In the genomic region with DNA sequence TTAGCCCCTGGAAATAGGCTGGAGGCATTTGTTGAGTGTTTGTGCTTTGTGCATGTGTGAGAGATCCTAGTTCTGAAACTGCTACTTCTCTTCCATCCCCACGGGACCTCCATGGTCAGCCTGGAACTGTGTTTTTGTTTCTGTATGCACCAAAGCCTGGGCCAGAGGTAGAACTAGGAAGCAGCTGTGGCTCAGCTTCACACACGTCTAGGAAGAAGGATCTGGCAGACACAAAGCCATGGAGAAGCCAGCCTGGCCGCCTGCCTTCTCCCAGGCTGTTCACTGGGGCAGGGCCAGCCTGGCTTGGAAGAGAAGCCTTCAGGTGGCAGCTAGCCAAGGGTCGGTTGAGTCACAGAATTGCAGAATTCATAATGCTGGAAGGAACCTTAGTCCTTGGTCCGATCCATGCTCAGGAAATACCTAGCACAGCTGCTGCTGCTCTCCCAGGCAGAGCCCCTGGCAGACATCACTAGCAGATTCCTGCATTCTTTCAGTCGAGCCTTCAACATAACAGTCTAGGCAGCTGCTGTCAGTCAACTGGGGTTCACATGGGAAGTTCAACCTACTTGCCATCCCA, we compare ENCODE assay signal across 9 cellular contexts. TPM values are rescaled to one million over a fixed set of nuclear protein-coding genes. Genes with fewer than 3 reads are reported as not detected.
DNase-seq lines count a peak whose midpoint lies in the region; ATAC-seq and TF ChIP-seq lines count a peak whose summit lies in the region.
"Had no signal": no experiment of that assay in that cellular context is flagged by ENCODE, and none has a peak within 500 bp of the region (broad histone marks: within the 10 kb centered on the region; RNA-seq: fewer than 3 reads in every experiment).

No MANE protein-coding gene starts in this region.

- intact Hi-C loops in adrenal gland (cut with DNase I): no loop called here

- H3K27me3 ChIP-seq in adrenal gland (no peaks in the 10 kb centered on the region), right atrium auricular region (no peaks in the 10 kb centered on the region)

- WGBS in adrenal gland, 4 donors: 0 to 10% (median 4%) methylated on average over 4 to 6 of the region's 6 CpGs

- H3K9me3 ChIP-seq in adrenal gland (replicated peaks in 1 of 3) (no peaks in the 10 kb centered on the region), right atrium auricular region (no peaks in the 10 kb centered on the region)

- peak in 1 of 2 donors; percentile 55 for TF ChIP-seq POLR2A in adrenal gland (IDR thresholded peaks at IDR 0.05)

- no peak for TF ChIP-seq CTCF in adrenal gland (IDR thresholded peaks at IDR 0.05)
- TF ChIP-seq CTCF in right atrium auricular region (IDR thresholded peaks at IDR 0.05): no peak

- DNase-seq in NCI-H82 (lab: John Stamatoyannopoulos, UW) (peak; percentile 4), NCI-H82 treated with DMSO at 0.1 percent for 48 hours (lab: John Stamatoyannopoulos, UW; ENCODE audit: unreplicated experiment) (no peak), adrenal gland (peak; percentile 94 to 99 (median 98)), right atrium auricular region (ENCODE audit: low spot score) (peak; percentile 96), skeletal muscle cell (ENCODE audit: low read depth) (peak; percentile 99), NCI-H187 (lab: John Stamatoyannopoulos, UW) (no peak)
- DNase-seq: DND-41 had no signal

- no peaks in the 10 kb centered on the region for H3K36me3 ChIP-seq in adrenal gland (replicated peaks in 1 of 2)
- H3K36me3 ChIP-seq in right atrium auricular region: no peaks in the 10 kb centered on the region

- H3K4me1 ChIP-seq in adrenal gland (replicated peaks in 1 of 2) (peaks cover 20 to 24% of the 10 kb centered on the region in 2 donors), right atrium auricular region (peaks cover 0 to 43% of the 10 kb centered on the region in 2 donors)

- H3K4me3 ChIP-seq in adrenal gland: no peak overlapping the region
- no peak overlapping the region for H3K4me3 ChIP-seq in right atrium auricular region
- no peak overlapping the region for H3K4me3 ChIP-seq in skeletal muscle cell (ENCODE audit: low read depth, low read length)

- no peak for ATAC-seq in HG02973 (IDR thresholded peaks at IDR 0.05; ENCODE audit: unreplicated experiment)
- no peak for ATAC-seq in GM18870 (IDR thresholded peaks at IDR 0.05; ENCODE audit: unreplicated experiment)

- peak overlapping the region; percentile 28 to 91 (median 88) for H3K27ac ChIP-seq in adrenal gland
- H3K27ac ChIP-seq in right atrium auricular region: peak overlapping the region; percentile 76 to 85

RNA-seq across cellular contexts. Expression of a gene that starts 27.0 kb away (rescaled TPM):
- total RNA-seq in adrenal gland (10 to 100 TPM; 21.5 to 63.2 (median 30.3) TPM), right atrium auricular region (10 to 100 TPM in 1 of 2 donors, 1 to 10 TPM in 1; 6.6 to 11.8 TPM)
- polyA plus RNA-seq in adrenal gland: 10 to 100 TPM in 2 of 3 donors, 1 to 10 TPM in 1; 8.1 to 55.7 (median 32.5) TPM

Comparison
In these comparisons a context has a peak if more than half of its experiments do, and no peak if none do; other contexts are left out.
1. DNase-seq: peak in NCI-H82 (single experiment), adrenal gland (7 of 7), right atrium auricular region (single experiment) and skeletal muscle cell (single experiment); none in NCI-H82 treated with DMSO at 0.1 percent for 48 hours (single experiment) and NCI-H187 (0 of 2).